ENCODE assay signal across 8 cellular contexts in genomic region chr2:239275037-239275685, GRCh38.
DNase-seq lines count a peak whose midpoint lies in the region; ATAC-seq and TF ChIP-seq lines count a peak whose summit lies in the region.

No MANE protein-coding gene starts in this region.

- H3K27ac ChIP-seq in liver (ENCODE audit: low read depth in 1 of 2, low read length in 2 of 2): peak overlapping the region; percentile 4 to 15

- H3K27me3 ChIP-seq in liver (ENCODE audit: control insufficient read depth in 4 of 4, insufficient read depth in 4 of 4, low read length in 3 of 4): no peaks in the 10 kb centered on the region

- no peak for TF ChIP-seq RAD21 in liver (IDR thresholded peaks at IDR 0.05)

- H3K4me3 ChIP-seq in cardiac fibroblast (replicated peaks in 1 of 2; ENCODE audit: low read depth in 2 of 2, low read length in 2 of 2) (peak overlapping the region in 1 of 2 donors; percentile 38), liver (ENCODE audit: low read depth in 1 of 3, low read length in 3 of 3) (no peak overlapping the region)

- TF ChIP-seq CTCF in cardiac fibroblast (IDR thresholded peaks at IDR 0.05; ENCODE audit: low read depth, low read length) (no peak), liver (IDR thresholded peaks at IDR 0.05; ENCODE audit: low read depth, low read length, missing input control) (no peak)

- H3K9ac ChIP-seq in liver (ENCODE audit: low read depth in 1 of 2, low read length in 2 of 2): no peak overlapping the region

- H3K9me3 ChIP-seq in liver (ENCODE audit: control insufficient read depth in 4 of 4, low read length in 3 of 4): no peaks in the 10 kb centered on the region

- ATAC-seq in activated CD4-positive, CD25-positive, alpha-beta regulatory T cell treated with anti-CD3 and anti-CD28 coated beads, Interleukin-2, amount 50 U/mL, for 24 hours: peak; percentile 94
- no peak for ATAC-seq in GM19324 (IDR thresholded peaks at IDR 0.05; ENCODE audit: low FRiP score, unreplicated experiment)
- ATAC-seq in GM19397 (IDR thresholded peaks at IDR 0.05; ENCODE audit: unreplicated experiment): no peak

- DNase-seq in ELR (ENCODE audit: low read depth): peak; percentile 98
- peak; percentile 96 for DNase-seq in HT1080 (ENCODE audit: low read depth)
- DNase-seq in cardiac fibroblast (ENCODE audit: low read depth in 2 of 2): peak; percentile 95 to 98
- DNase-seq in stimulated activated CD4-positive, alpha-beta T cell treated with anti-CD3 and anti-CD28 coated beads, Interleukin-4, amount 100 ng/mL, for 4 hours: peak; percentile 61 to 85

- 80% methylated on average over 35 of the region's 35 CpGs for WGBS in liver

- H3K4me1 ChIP-seq in liver (ENCODE audit: control insufficient read depth in 4 of 4, insufficient read depth in 4 of 4, low read length in 3 of 4): peaks cover 0 to 6% (median 2%) of the 10 kb centered on the region in 4 donors

- H3K36me3 ChIP-seq in liver (ENCODE audit: control insufficient read depth in 4 of 4, insufficient read depth in 3 of 4, low read depth in 1 of 4, low read length in 3 of 4): no peaks in the 10 kb centered on the region

TF ChIP-seq in liver, 16 proteins besides CTCF, POLR2A, EP300 and RAD21:
- TF ChIP-seq JUND (IDR thresholded peaks at IDR 0.05): no peak
- TF ChIP-seq NR2F2 (IDR thresholded peaks at IDR 0.05): no peak
- no peak for TF ChIP-seq MAX (IDR thresholded peaks at IDR 0.05)
- TF ChIP-seq FOXA1 (IDR thresholded peaks at IDR 0.05): no peak
- TF ChIP-seq HNF4A (conservative IDR thresholded peaks at IDR 0.05): no peak
- no peak for TF ChIP-seq RXRA (IDR thresholded peaks at IDR 0.05)
- no peak for TF ChIP-seq ATF3 (IDR thresholded peaks at IDR 0.05)
- TF ChIP-seq EGR1 (IDR thresholded peaks at IDR 0.05; ENCODE audit: low read depth in 2 of 2): no peak

Comparison
In these comparisons a context has a peak if more than half of its experiments do, and no peak if none do; other contexts are left out.
1. ATAC-seq: peak in activated CD4-positive, CD25-positive, alpha-beta regulatory T cell treated with anti-CD3 and anti-CD28 coated beads, Interleukin-2, amount 50 U/mL, for 24 hours (2 of 2); none in GM19324 (single experiment) and GM19397 (single experiment).
2. Peak in every context shown above with its lines, with median percentiles within 50 percentile points of each other: DNase-seq.